Comparison of ENCODE assay signal across 14 cellular contexts in genomic region chr7:95590387-95591248, GRCh38. TPM values are rescaled to one million over a fixed set of nuclear protein-coding genes. Genes with fewer than 3 reads are reported as not detected.
DNase-seq lines count a peak whose midpoint lies in the region; ATAC-seq and TF ChIP-seq lines count a peak whose summit lies in the region.
"Had no signal": no experiment of that assay in that cellular context is flagged by ENCODE, and none has a peak within 500 bp of the region (broad histone marks: within the 10 kb centered on the region; RNA-seq: fewer than 3 reads in every experiment).

No MANE protein-coding gene starts in this region.

- TF ChIP-seq POLR2A in Peyer's patch (IDR thresholded peaks at IDR 0.05) (peak; percentile 8 to 55), gastroesophageal sphincter (IDR thresholded peaks at IDR 0.05) (peak in 1 of 2 donors; percentile 8)

- ATAC-seq in gastroesophageal sphincter: peak; percentile 20
- ATAC-seq in thoracic aorta (ENCODE audit: insufficient number of reproducible peaks, low FRiP score, low read depth): no peak
- ATAC-seq in GM19395 (IDR thresholded peaks at IDR 0.05; ENCODE audit: unreplicated experiment): no peak
- no peak for ATAC-seq in HG02884 (IDR thresholded peaks at IDR 0.05; ENCODE audit: unreplicated experiment)

- peaks cover 0 to 88% (median 4%) of the 10 kb centered on the region in 3 donors for H3K36me3 ChIP-seq in Peyer's patch
- H3K36me3 ChIP-seq in gastroesophageal sphincter: peaks cover 38 to 96% of the 10 kb centered on the region in 2 donors
- H3K36me3 ChIP-seq in muscle layer of colon (ENCODE audit: insufficient read depth, low read length): peaks cover 87% of the 10 kb centered on the region
- peaks cover 65% of the 10 kb centered on the region for H3K36me3 ChIP-seq in thoracic aorta

- H3K4me1 ChIP-seq in Peyer's patch (peaks cover 0 to 6% (median 0%) of the 10 kb centered on the region in 4 donors), gastroesophageal sphincter (peaks cover 21 to 73% (median 26%) of the 10 kb centered on the region in 3 donors), muscle layer of colon (ENCODE audit: insufficient read depth, low read length) (peaks cover 62% of the 10 kb centered on the region), thoracic aorta (ENCODE audit: control insufficient read depth in 1 of 2, low read depth in 2 of 2) (peaks cover 33 to 51% of the 10 kb centered on the region in 2 donors)

- 50 to 64% methylated on average over 4 to 5 of the region's 5 CpGs for WGBS in gastroesophageal sphincter (ENCODE audit: low coverage in 1 of 2), 2 donors

- peak overlapping the region; percentile 18 for H3K9ac ChIP-seq in muscle layer of colon (ENCODE audit: low read length)

- DNase-seq in Peyer's patch (peak in 1 of 3 donors; percentile 57), thoracic aorta (ENCODE audit: low spot score) (no peak), COLO829 (ENCODE audit: low spot score) (no peak)
- DNase-seq in activated CD4-positive, alpha-beta T cell treated with anti-CD3 and anti-CD28 coated beads for 48 hours: no peak
- DNase-seq: activated naive CD8-positive, alpha-beta T cell treated with anti-CD3 and anti-CD28 coated beads for 36 hours; Kasumi-1; NCI-H2081; nephron progenitor cell; NK-92 treated with Interleukin-12 subunit alpha and Interleukin-12 subunit beta, amount 100 ng/mL, for 24 hours; small intestine had no signal

- H3K27ac ChIP-seq in Peyer's patch (peak overlapping the region in 3 of 4 donors; percentile 38 to 91 (median 75)), gastroesophageal sphincter (peak overlapping the region; percentile 8 to 99 (median 82)), muscle layer of colon (ENCODE audit: low read depth, low read length) (peak overlapping the region; percentile 23), thoracic aorta (peak overlapping the region in 1 of 2 donors; percentile 9)

- H3K9me3 ChIP-seq in Peyer's patch (no peaks in the 10 kb centered on the region), gastroesophageal sphincter (no peaks in the 10 kb centered on the region), muscle layer of colon (ENCODE audit: low read length) (no peaks in the 10 kb centered on the region), thoracic aorta (no peaks in the 10 kb centered on the region)

- H3K27me3 ChIP-seq in Peyer's patch (no peaks in the 10 kb centered on the region), gastroesophageal sphincter (no peaks in the 10 kb centered on the region), muscle layer of colon (ENCODE audit: control insufficient read depth in 1 of 2, insufficient read depth in 2 of 2, low read length in 2 of 2) (no peaks in the 10 kb centered on the region), thoracic aorta (replicated peaks; ENCODE audit: insufficient read depth) (no peaks in the 10 kb centered on the region)

- TF ChIP-seq CTCF in Peyer's patch (IDR thresholded peaks at IDR 0.05) (no peak), gastroesophageal sphincter (IDR thresholded peaks at IDR 0.05) (no peak), thoracic aorta (IDR thresholded peaks at IDR 0.05) (no peak)

- TF ChIP-seq EP300 in gastroesophageal sphincter (IDR thresholded peaks at IDR 0.05): no peak

- peak overlapping the region; percentile 10 to 73 (median 38) for H3K4me3 ChIP-seq in Peyer's patch
- peak overlapping the region; percentile 80 to 98 for H3K4me3 ChIP-seq in gastroesophageal sphincter
- peak overlapping the region in 1 of 2 donors; percentile 46 for H3K4me3 ChIP-seq in muscle layer of colon (ENCODE audit: low read depth in 1 of 2, low read length in 2 of 2)
- H3K4me3 ChIP-seq in thoracic aorta: peak overlapping the region; percentile 4

RNA-seq across cellular contexts. Expression of gene PDK4, which starts 5.7 kb away (rescaled TPM):
- total RNA-seq in Peyer's patch (100 to 1,000 TPM; 130 to 664 (median 240) TPM), gastroesophageal sphincter (100 to 1,000 TPM; 208 to 842 (median 506) TPM), thoracic aorta (100 to 1,000 TPM in 1 of 2 donors, 10 to 100 TPM in 1; 79.5 to 316 TPM)
- total RNA-seq: activated naive CD8-positive, alpha-beta T cell treated with anti-CD3 and anti-CD28 coated beads for 36 hours had no signal
